16 cellular contexts compared by ENCODE assay signal in genomic region chr16:81544261-81544660, GRCh38.
A peak's percentile ranks its signal among the peaks of the same experiment; 100 is the strongest.
DNase-seq lines count a peak whose midpoint lies in the region; ATAC-seq and TF ChIP-seq lines count a peak whose summit lies in the region.
"Had no signal": no experiment of that assay in that cellular context is flagged by ENCODE, and none has a peak within 500 bp of the region (broad histone marks: within the 10 kb centered on the region; RNA-seq: fewer than 3 reads in every experiment).

No MANE protein-coding gene starts in this region.

- H3K4me3 ChIP-seq in left lung = no peak overlapping the region
- no peak overlapping the region for H3K4me3 ChIP-seq in upper lobe of right lung
- H3K4me3 ChIP-seq: HAP-1 had no signal

- TF ChIP-seq CTCF in left lung (IDR thresholded peaks at IDR 0.05) (no peak), upper lobe of right lung (IDR thresholded peaks at IDR 0.05) (no peak)

- peaks cover 47% of the 10 kb centered on the region for H3K4me1 Mint-ChIP-seq in stimulated activated naive CD8-positive, alpha-beta T cell treated with anti-CD3 and anti-CD28 coated beads, Interleukin-15, Interleukin-2, amounts not matched to agents 100 ng/mL and 50 ng/mL, for 24 hours (ENCODE audit: low read depth)
- H3K4me1 Mint-ChIP-seq in stimulated activated naive CD8-positive, alpha-beta T cell treated with anti-CD3 and anti-CD28 coated beads, Interleukin-15, amount 100 ng/mL, for 72 hours = peaks cover 58% of the 10 kb centered on the region
- peaks cover 44% of the 10 kb centered on the region for H3K4me1 Mint-ChIP-seq in T-helper 17 cell

- no peak for DNase-seq in stimulated activated naive CD8-positive, alpha-beta T cell treated with anti-CD3 and anti-CD28 coated beads, Interleukin-15, amount 100 ng/mL, for 72 hours
- no peak for DNase-seq in T-helper 17 cell
- DNase-seq in left lung = no peak
- DNase-seq in upper lobe of right lung = peak; percentile 53
- DNase-seq in AG08395 (ENCODE audit: low spot score) = no peak
- DNase-seq in NCI-H526 treated with DMSO at 0.1 percent for 48 hours (lab: John Stamatoyannopoulos, UW) = no peak
- DNase-seq: activated CD4-positive, alpha-beta T cell treated with anti-CD3 and anti-CD28 coated beads, Interleukin-2, amount 50 U/mL, for 1 hour; Karpas-422; NCI-H187 treated with DMSO at 0.1 percent for 48 hours; NCI-H510A treated with DMSO at 0.1 percent for 48 hours; RPMI8226 had no signal

- H3K4me1 ChIP-seq in left lung (peaks cover 19 to 80% of the 10 kb centered on the region in 2 donors), upper lobe of right lung (peaks cover 65% of the 10 kb centered on the region)
- H3K4me1 ChIP-seq: HAP-1 had no signal

- ATAC-seq in stimulated activated naive CD8-positive, alpha-beta T cell treated with anti-CD3 and anti-CD28 coated beads, Interleukin-15, amount 100 ng/mL, for 72 hours = no peak
- ATAC-seq in T-helper 17 cell (no peak), left lung (peak; percentile 33), upper lobe of right lung (peak; percentile 14), HG02588 (IDR thresholded peaks at IDR 0.05; ENCODE audit: unreplicated experiment) (no peak)

- intact Hi-C loops in left lung (cut with DNase I) = no loop called here
- intact Hi-C loops in upper lobe of right lung (cut with DNase I) = no loop called here

- H3K9me3 ChIP-seq in T-helper 17 cell (ENCODE audit: control insufficient read depth, low read length, poor library complexity, severe bottlenecking) (no peaks in the 10 kb centered on the region), left lung (no peaks in the 10 kb centered on the region), upper lobe of right lung (no peaks in the 10 kb centered on the region)
- H3K9me3 ChIP-seq: HAP-1 had no signal

- H3K27me3 ChIP-seq in left lung (no peaks in the 10 kb centered on the region), upper lobe of right lung (no peaks in the 10 kb centered on the region)

- no peaks in the 10 kb centered on the region for H3K36me3 Mint-ChIP-seq in stimulated activated naive CD8-positive, alpha-beta T cell treated with anti-CD3 and anti-CD28 coated beads, Interleukin-15, Interleukin-2, amounts not matched to agents 100 ng/mL and 50 ng/mL, for 24 hours (ENCODE audit: low read depth)
- no peaks in the 10 kb centered on the region for H3K36me3 Mint-ChIP-seq in T-helper 17 cell (ENCODE audit: low read depth)

- H3K36me3 ChIP-seq in left lung (no peaks in the 10 kb centered on the region), upper lobe of right lung (no peaks in the 10 kb centered on the region)
- H3K36me3 ChIP-seq: HAP-1 had no signal

- H3K4me3 Mint-ChIP-seq in stimulated activated naive CD8-positive, alpha-beta T cell treated with anti-CD3 and anti-CD28 coated beads, Interleukin-15, Interleukin-2, amounts not matched to agents 100 ng/mL and 50 ng/mL, for 24 hours = no peak overlapping the region
- no peak overlapping the region for H3K4me3 Mint-ChIP-seq in stimulated activated naive CD8-positive, alpha-beta T cell treated with anti-CD3 and anti-CD28 coated beads, Interleukin-15, amount 100 ng/mL, for 72 hours
- peak overlapping the region; percentile 3 for H3K4me3 Mint-ChIP-seq in T-helper 17 cell
- H3K4me3 Mint-ChIP-seq: memory B cell; T-helper 1 cell treated with Interleukin-12 subunit alpha and Interleukin-12 subunit beta and Interleukin-4 antibody, amounts not matched to agents 30 μg/mL and 1 μg/mL, for 36 hours had no signal

- no peaks in the 10 kb centered on the region for H3K9me3 Mint-ChIP-seq in stimulated activated naive CD8-positive, alpha-beta T cell treated with anti-CD3 and anti-CD28 coated beads, Interleukin-15, Interleukin-2, amounts not matched to agents 100 ng/mL and 50 ng/mL, for 24 hours
- H3K9me3 Mint-ChIP-seq in stimulated activated naive CD8-positive, alpha-beta T cell treated with anti-CD3 and anti-CD28 coated beads, Interleukin-15, amount 100 ng/mL, for 72 hours = no peaks in the 10 kb centered on the region
- H3K9me3 Mint-ChIP-seq: memory B cell; T-helper 1 cell treated with Interleukin-12 subunit alpha and Interleukin-12 subunit beta and Interleukin-4 antibody, amounts not matched to agents 30 μg/mL and 1 μg/mL, for 36 hours had no signal

- H3K27ac ChIP-seq in left lung (peak overlapping the region in 1 of 2 donors; percentile 53), upper lobe of right lung (no peak overlapping the region)

- no peaks in the 10 kb centered on the region for H3K27me3 Mint-ChIP-seq in stimulated activated naive CD8-positive, alpha-beta T cell treated with anti-CD3 and anti-CD28 coated beads, Interleukin-15, Interleukin-2, amounts not matched to agents 100 ng/mL and 50 ng/mL, for 24 hours
- H3K27me3 Mint-ChIP-seq in stimulated activated naive CD8-positive, alpha-beta T cell treated with anti-CD3 and anti-CD28 coated beads, Interleukin-15, amount 100 ng/mL, for 72 hours = no peaks in the 10 kb centered on the region
- H3K27me3 Mint-ChIP-seq in T-helper 17 cell = no peaks in the 10 kb centered on the region
- H3K27me3 Mint-ChIP-seq: memory B cell had no signal

- peak overlapping the region; percentile 0 for H3K27ac Mint-ChIP-seq in stimulated activated naive CD8-positive, alpha-beta T cell treated with anti-CD3 and anti-CD28 coated beads, Interleukin-15, Interleukin-2, amounts not matched to agents 100 ng/mL and 50 ng/mL, for 24 hours
- H3K27ac Mint-ChIP-seq in stimulated activated naive CD8-positive, alpha-beta T cell treated with anti-CD3 and anti-CD28 coated beads, Interleukin-15, amount 100 ng/mL, for 72 hours = no peak overlapping the region
- H3K27ac Mint-ChIP-seq in T-helper 17 cell = peak overlapping the region; percentile 90
- H3K27ac Mint-ChIP-seq: T-helper 1 cell treated with Interleukin-12 subunit alpha and Interleukin-12 subunit beta and Interleukin-4 antibody, amounts not matched to agents 30 μg/mL and 1 μg/mL, for 36 hours had no signal

Comparison
In these comparisons a context has a peak if more than half of its experiments do, and no peak if none do; other contexts are left out.
1. H3K27ac Mint-ChIP-seq: peak in stimulated activated naive CD8-positive, alpha-beta T cell treated with anti-CD3 and anti-CD28 coated beads, Interleukin-15, Interleukin-2, amounts not matched to agents 100 ng/mL and 50 ng/mL, for 24 hours (single experiment) and T-helper 17 cell (single experiment); none in stimulated activated naive CD8-positive, alpha-beta T cell treated with anti-CD3 and anti-CD28 coated beads, Interleukin-15, amount 100 ng/mL, for 72 hours (0 of 2).
2. ATAC-seq: peak in left lung (single experiment) and upper lobe of right lung (single experiment); none in stimulated activated naive CD8-positive, alpha-beta T cell treated with anti-CD3 and anti-CD28 coated beads, Interleukin-15, amount 100 ng/mL, for 72 hours (single experiment), T-helper 17 cell (single experiment) and HG02588 (single experiment).